Comparison of ENCODE assay signal across 1 cellular context in the genomic region with DNA sequence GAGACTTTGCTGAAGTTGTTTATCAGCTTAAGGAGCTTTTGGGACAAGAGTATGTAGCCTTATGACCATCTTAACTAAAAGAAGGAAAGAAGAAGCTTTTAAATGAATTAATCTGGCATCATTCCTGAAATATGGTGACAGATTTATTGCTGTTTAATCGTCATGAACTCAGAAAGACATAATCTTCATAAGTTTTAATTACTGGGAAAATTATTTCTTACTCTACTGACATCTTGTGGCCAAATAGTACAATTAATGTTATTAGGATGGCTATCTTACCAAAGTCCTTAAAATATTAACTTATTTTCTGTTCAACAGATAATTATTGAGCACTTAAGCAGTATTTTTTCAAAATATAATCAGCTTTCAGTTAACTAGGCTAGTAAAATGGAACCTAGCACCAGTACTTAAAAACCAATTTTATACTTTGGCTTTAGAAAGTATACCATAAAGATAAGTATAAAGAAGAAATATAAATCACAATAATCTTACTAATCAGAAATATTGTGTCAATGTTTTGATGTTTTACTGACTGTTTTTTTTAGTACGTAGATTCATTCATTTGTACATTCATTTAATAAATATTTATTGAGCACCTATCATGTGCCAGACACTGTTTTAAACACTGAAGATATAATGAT.
TF ChIP-seq lines count a peak whose summit lies in the region.

No MANE protein-coding gene starts in this region.

TF ChIP-seq in HepG2, 621 proteins besides CTCF, POLR2A, EP300 and RAD21 (continued from another document):
- peak; percentile 48 for TF ChIP-seq STAG1 (CRISPR knock-in tag; IDR thresholded peaks at IDR 0.05)
- no peak for TF ChIP-seq SP5 (CRISPR knock-in tag; IDR thresholded peaks at IDR 0.05; ENCODE audit: borderline replicate concordance, low read depth)
